In genomic region chr4:27148211-27148895, GRCh38 we compare ENCODE assay signal across 26 cellular contexts.
"Had no signal": no experiment of that assay in that cellular context is flagged by ENCODE, and none has a peak within 500 bp of the region (broad histone marks: within the 10 kb centered on the region; RNA-seq: fewer than 3 reads in every experiment).

No MANE protein-coding gene starts in this region.

- H2AFZ ChIP-seq: hepatocyte had no signal

- H3K27ac ChIP-seq: breast epithelium, esophagus squamous epithelium, gastroesophageal sphincter, hepatocyte, ovary, suprapubic skin, tibial artery had no signal

- H3K9me3 ChIP-seq: breast epithelium, esophagus squamous epithelium, gastroesophageal sphincter, ovary, suprapubic skin, tibial artery had no signal

- H3K27me3 ChIP-seq: breast epithelium, esophagus squamous epithelium, gastroesophageal sphincter, hepatocyte, ovary, suprapubic skin, tibial artery had no signal

- H3K4me1 ChIP-seq: breast epithelium, esophagus squamous epithelium, gastroesophageal sphincter, suprapubic skin, tibial artery had no signal

- H3K4me3 ChIP-seq: breast epithelium, esophagus squamous epithelium, gastroesophageal sphincter, hepatocyte, ovary, smooth muscle cell, suprapubic skin, tibial artery had no signal

- H3K36me3 ChIP-seq: breast epithelium, esophagus squamous epithelium, gastroesophageal sphincter, ovary, suprapubic skin, tibial artery had no signal

- H3K4me2 ChIP-seq: hepatocyte, smooth muscle cell had no signal

- ATAC-seq: activated CD4-positive, alpha-beta T cell treated with anti-CD3 and anti-CD28 coated beads for 36 hours; activated CD8-positive, alpha-beta memory T cell treated with anti-CD3 and anti-CD28 coated beads, Interleukin-2, amount 10 ng/mL, durations not matched to agents 7 days and 5 days; activated CD8-positive, alpha-beta T cell treated with anti-CD3 and anti-CD28 coated beads, Interleukin-2, amount 10 ng/mL, durations not matched to agents 7 days and 5 days; activated naive CD8-positive, alpha-beta T cell treated with anti-CD3 and anti-CD28 coated beads, Interleukin-2, amount 50 U/mL, for 24 hours; gastroesophageal sphincter; left colon; naive thymus-derived CD4-positive, alpha-beta T cell; sciatic nerve; stimulated activated naive B cell treated with anti-CD40 and anti-IgM and Interleukin-4, amounts not matched to agents 10 μg/mL and 1 μg/mL and 100 μg/mL, for 72 hours; T-helper 17 cell had no signal

- H3K79me2 ChIP-seq: hepatocyte had no signal

- DNase-seq: activated B cell treated with CpG ODN at 0.5 μM for 24 hours; activated CD4-positive, alpha-beta T cell treated with anti-CD3 and anti-CD28 coated beads for 36 hours; activated CD8-positive, alpha-beta memory T cell treated with anti-CD3 and anti-CD28 coated beads, Interleukin-2, amount 10 ng/mL, durations not matched to agents 7 days and 5 days; activated CD8-positive, alpha-beta T cell treated with anti-CD3 and anti-CD28 coated beads, Interleukin-2, amount 10 ng/mL, durations not matched to agents 7 days and 5 days; activated naive CD8-positive, alpha-beta T cell treated with anti-CD3 and anti-CD28 coated beads, Interleukin-2, amount 50 U/mL, for 24 hours; activated T-cell treated with anti-CD3 and anti-CD28 coated beads, Interleukin-2, amount 50 U/mL, for 48 hours; amygdala; central memory CD4-positive, alpha-beta T cell; esophagus squamous epithelium; left colon; mammary epithelial cell; naive thymus-derived CD4-positive, alpha-beta T cell; ovary; retina; stimulated activated CD4-positive, alpha-beta T cell treated with anti-CD3 and anti-CD28 coated beads, Interleukin-1b, Interleukin-23, amount 100 ng/mL, for 48 hours; stimulated activated CD4-positive, alpha-beta T cell treated with anti-CD3 and anti-CD28 coated beads, Interleukin-4, amount 100 ng/mL, for 4 hours; stimulated activated CD8-positive, alpha-beta memory T cell treated with anti-CD3 and anti-CD28 coated beads, Interleukin-4, amount 100 ng/mL, for 48 hours; stimulated activated naive B cell treated with anti-CD40 and anti-IgM and Interleukin-4, amounts not matched to agents 10 μg/mL and 1 μg/mL and 100 μg/mL, for 72 hours; T-helper 17 cell; tibial artery had no signal
